Comparison of ENCODE assay signal across 1 cellular context in genomic region chr13:110348309-110348625, GRCh38.
TF ChIP-seq lines count a peak whose summit lies in the region.

No MANE protein-coding gene starts in this region.

TF ChIP-seq in HCT116, 20 proteins besides CTCF, POLR2A, EP300 and RAD21 (continued from another document):
- TF ChIP-seq EZH2 (IDR thresholded peaks at IDR 0.05) = no peak
- TF ChIP-seq, protein P1, sequence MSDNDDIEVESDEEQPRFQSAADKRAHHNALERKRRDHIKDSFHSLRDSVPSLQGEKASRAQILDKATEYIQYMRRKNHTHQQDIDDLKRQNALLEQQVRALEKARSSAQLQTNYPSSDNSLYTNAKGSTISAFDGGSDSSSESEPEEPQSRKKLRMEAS (IDR thresholded peaks at IDR 0.05) = no peak
- TF ChIP-seq TCF7L2 (IDR thresholded peaks at IDR 0.05; ENCODE audit: borderline replicate concordance, extremely low read depth, insufficient read depth, insufficient read length) = no peak
- TF ChIP-seq SIN3A (IDR thresholded peaks at IDR 0.05; ENCODE audit: low read depth) = no peak
- no peak for TF ChIP-seq ELF1 (IDR thresholded peaks at IDR 0.05; ENCODE audit: borderline replicate concordance, low read depth)
- TF ChIP-seq ZFX (IDR thresholded peaks at IDR 0.05) = no peak
- TF ChIP-seq ZNF274 (IDR thresholded peaks at IDR 0.05; ENCODE audit: low read depth, low read length) = no peak
- no peak for TF ChIP-seq EZH2phosphoT487 (IDR thresholded peaks at IDR 0.05; ENCODE audit: borderline replicate concordance)
- no peak for TF ChIP-seq REST (IDR thresholded peaks at IDR 0.05; ENCODE audit: low read depth)
- TF ChIP-seq, protein P2, sequence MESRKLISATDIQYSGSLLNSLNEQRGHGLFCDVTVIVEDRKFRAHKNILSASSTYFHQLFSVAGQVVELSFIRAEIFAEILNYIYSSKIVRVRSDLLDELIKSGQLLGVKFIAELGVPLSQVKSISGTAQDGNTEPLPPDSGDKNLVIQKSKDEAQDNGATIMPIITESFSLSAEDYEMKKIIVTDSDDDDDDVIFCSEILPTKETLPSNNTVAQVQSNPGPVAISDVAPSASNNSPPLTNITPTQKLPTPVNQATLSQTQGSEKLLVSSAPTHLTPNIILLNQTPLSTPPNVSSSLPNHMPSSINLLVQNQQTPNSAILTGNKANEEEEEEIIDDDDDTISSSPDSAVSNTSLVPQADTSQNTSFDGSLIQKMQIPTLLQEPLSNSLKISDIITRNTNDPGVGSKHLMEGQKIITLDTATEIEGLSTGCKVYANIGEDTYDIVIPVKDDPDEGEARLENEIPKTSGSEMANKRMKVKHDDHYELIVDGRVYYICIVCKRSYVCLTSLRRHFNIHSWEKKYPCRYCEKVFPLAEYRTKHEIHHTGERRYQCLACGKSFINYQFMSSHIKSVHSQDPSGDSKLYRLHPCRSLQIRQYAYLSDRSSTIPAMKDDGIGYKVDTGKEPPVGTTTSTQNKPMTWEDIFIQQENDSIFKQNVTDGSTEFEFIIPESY (IDR thresholded peaks at IDR 0.05; ENCODE audit: extremely low read depth, insufficient replicate concordance, low read length) = no peak
- no peak for TF ChIP-seq CEBPB (IDR thresholded peaks at IDR 0.05; ENCODE audit: low read depth)
- no peak for TF ChIP-seq POLR2AphosphoS5 (IDR thresholded peaks at IDR 0.05; ENCODE audit: low read depth, low read length)
- TF ChIP-seq ATF3 (IDR thresholded peaks at IDR 0.05) = no peak
- no peak for TF ChIP-seq SRF (IDR thresholded peaks at IDR 0.05; ENCODE audit: low read depth)
- TF ChIP-seq SP1 (IDR thresholded peaks at IDR 0.05; ENCODE audit: low read depth) = no peak
